ENCODE assay signal across 1 cellular context in the genomic region with DNA sequence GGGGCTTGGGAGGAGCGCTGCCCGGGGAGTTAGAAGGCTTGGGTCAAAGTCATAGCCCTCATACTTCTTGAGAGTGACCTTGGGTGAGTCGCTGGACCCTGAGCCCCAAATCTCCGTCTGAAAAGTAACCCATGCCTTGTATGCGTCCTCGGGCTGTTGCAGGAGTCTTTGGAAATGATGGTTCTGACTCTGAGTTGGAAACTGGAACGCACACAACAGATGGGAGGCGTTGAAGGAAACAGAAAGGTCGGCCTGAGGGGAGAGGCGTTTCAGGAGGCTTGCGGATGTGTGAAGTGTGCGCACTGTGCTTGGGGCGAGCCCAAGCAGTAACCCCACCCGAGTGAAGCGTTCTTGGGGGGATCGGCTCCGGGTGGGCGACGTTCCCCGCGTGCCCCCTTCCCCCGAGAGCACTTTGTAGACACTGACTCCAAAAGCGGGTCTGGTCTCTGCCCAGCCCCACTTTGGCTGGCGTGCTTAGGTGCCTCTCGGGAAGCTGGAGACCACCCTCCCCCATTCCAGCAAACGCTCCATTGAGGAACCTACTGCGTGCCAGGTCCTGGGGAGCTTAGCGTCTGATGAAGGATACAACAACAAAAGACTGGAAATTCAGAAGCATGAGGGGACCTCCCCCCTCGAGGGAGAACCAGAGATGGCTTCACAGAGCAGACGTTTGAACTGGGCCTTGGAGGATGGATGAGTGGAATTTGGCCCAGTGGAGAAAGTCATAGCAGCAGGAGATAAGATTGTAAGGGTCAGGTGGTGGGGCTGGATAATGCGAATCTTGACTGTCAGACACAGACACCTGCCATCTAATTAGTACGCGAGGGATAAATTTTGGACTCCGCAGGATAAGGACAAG.
A peak's percentile ranks its signal among the peaks of the same experiment; 100 is the strongest.
TF ChIP-seq lines count a peak whose summit lies in the region.

No MANE protein-coding gene starts in this region.

TF ChIP-seq in HepG2, 621 proteins besides CTCF, POLR2A, EP300 and RAD21 (continued from another document):
- TF ChIP-seq, protein P1, sequence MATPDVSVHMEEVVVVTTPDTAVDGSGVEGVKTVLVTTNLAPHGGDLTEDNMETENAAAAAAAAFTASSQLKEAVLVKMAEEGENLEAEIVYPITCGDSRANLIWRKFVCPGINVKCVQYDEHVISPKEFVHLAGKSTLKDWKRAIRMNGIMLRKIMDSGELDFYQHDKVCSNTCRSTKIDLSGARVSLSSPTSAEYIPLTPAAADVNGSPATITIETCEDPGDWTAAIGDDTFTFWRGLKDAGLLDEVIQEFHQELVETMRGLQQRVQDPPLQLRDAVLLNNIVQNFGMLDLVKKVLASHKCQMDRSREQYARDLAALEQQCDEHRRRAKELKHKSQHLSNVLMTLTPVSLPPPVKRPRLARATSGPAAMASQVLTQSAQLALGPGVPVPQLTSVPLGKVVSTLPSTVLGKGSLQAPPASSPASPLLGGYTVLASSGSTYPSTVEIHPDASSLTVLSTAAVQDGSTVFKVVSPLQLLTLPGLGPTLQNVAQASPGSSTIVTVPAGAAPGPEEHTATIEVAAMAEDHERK (CRISPR knock-in tag; IDR thresholded peaks at IDR 0.05; ENCODE audit: low read depth): no peak
- TF ChIP-seq ZNF605 (CRISPR knock-in tag; IDR thresholded peaks at IDR 0.05) (peak; percentile 64; the same call in 1 of the 2 replicates), SRY (CRISPR knock-in tag; IDR thresholded peaks at IDR 0.05) (0 out of 2 replicates have a peak, but pooled peaks have one; percentile 37), MAZ (IDR thresholded peaks at IDR 0.05; ENCODE audit: borderline replicate concordance, low read depth, low read length) (peak; percentile 2; the same call in 1 of the 2 replicates), MAZ (CRISPR knock-in tag; IDR thresholded peaks at IDR 0.05; ENCODE audit: low read depth) (no peak), ZNF558 (CRISPR knock-in tag; IDR thresholded peaks at IDR 0.05; ENCODE audit: borderline replicate concordance) (0 out of 2 replicates have a peak, but pooled peaks have one; percentile 15), MEIS1 (CRISPR knock-in tag; IDR thresholded peaks at IDR 0.05; ENCODE audit: borderline replicate concordance) (no peak), ZNF709 (CRISPR knock-in tag; IDR thresholded peaks at IDR 0.05) (no peak), ZNF501 (CRISPR knock-in tag; IDR thresholded peaks at IDR 0.05) (peak; percentile 41; the same call in 1 of the 2 replicates), ZNF292 (CRISPR knock-in tag; IDR thresholded peaks at IDR 0.05; ENCODE audit: borderline replicate concordance, low read depth) (peak; percentile 8; the same call in 1 of the 2 replicates), ZNF317 (CRISPR knock-in tag; IDR thresholded peaks at IDR 0.05) (peak; percentile 61; the same call in 1 of the 2 replicates), ZKSCAN1 (IDR thresholded peaks at IDR 0.05; ENCODE audit: low read length) (peak; percentile 41; the same call in 1 of the 2 replicates), MED8 (CRISPR knock-in tag; IDR thresholded peaks at IDR 0.05; ENCODE audit: insufficient replicate concordance) (no peak), TRIM24 (CRISPR knock-in tag; IDR thresholded peaks at IDR 0.05) (no peak)
- TF ChIP-seq, protein P2, sequence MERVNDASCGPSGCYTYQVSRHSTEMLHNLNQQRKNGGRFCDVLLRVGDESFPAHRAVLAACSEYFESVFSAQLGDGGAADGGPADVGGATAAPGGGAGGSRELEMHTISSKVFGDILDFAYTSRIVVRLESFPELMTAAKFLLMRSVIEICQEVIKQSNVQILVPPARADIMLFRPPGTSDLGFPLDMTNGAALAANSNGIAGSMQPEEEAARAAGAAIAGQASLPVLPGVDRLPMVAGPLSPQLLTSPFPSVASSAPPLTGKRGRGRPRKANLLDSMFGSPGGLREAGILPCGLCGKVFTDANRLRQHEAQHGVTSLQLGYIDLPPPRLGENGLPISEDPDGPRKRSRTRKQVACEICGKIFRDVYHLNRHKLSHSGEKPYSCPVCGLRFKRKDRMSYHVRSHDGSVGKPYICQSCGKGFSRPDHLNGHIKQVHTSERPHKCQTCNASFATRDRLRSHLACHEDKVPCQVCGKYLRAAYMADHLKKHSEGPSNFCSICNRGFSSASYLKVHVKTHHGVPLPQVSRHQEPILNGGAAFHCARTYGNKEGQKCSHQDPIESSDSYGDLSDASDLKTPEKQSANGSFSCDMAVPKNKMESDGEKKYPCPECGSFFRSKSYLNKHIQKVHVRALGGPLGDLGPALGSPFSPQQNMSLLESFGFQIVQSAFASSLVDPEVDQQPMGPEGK (CRISPR knock-in tag; IDR thresholded peaks at IDR 0.05): no peak
TF ChIP-seq in HepG2: peak in this region for 9.
